1 cellular context compared by ENCODE assay signal in the genomic region with DNA sequence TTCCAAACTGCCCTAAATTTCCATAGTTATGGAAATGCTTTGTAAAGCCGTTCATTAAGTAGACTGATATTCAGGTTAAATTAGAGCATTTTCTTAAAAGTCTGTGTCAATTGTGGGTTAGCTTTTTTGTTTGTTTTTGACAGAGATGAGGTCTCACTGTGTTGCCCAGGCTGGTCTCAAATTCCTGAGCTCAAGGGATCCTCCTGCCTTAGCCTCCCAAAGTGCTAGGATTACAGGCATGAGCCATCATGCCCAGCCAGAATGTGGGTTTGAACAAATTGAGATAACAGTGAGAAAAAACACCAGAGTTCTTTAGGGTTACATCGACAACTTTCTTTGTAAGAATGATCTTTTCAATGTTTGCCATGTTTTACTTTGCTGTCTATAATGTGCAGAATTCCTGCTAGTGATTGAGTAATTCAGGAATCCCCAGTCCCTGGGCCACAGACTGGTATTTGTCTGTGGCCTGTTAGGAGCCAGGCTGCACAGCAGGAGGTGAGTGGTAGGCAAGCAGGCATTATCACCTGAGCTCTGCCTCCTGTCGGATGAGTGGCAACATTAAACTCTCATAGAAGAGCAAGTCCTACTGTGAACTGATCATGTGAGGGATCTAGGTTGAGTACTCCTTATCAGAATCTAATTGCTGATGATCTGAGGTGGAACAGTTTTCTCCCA.
TF ChIP-seq lines count a peak whose summit lies in the region.

No MANE protein-coding gene starts in this region.

TF ChIP-seq in A549, 52 proteins besides CTCF, POLR2A, EP300 and RAD21 (continued from another document):
- TF ChIP-seq, protein P1, sequence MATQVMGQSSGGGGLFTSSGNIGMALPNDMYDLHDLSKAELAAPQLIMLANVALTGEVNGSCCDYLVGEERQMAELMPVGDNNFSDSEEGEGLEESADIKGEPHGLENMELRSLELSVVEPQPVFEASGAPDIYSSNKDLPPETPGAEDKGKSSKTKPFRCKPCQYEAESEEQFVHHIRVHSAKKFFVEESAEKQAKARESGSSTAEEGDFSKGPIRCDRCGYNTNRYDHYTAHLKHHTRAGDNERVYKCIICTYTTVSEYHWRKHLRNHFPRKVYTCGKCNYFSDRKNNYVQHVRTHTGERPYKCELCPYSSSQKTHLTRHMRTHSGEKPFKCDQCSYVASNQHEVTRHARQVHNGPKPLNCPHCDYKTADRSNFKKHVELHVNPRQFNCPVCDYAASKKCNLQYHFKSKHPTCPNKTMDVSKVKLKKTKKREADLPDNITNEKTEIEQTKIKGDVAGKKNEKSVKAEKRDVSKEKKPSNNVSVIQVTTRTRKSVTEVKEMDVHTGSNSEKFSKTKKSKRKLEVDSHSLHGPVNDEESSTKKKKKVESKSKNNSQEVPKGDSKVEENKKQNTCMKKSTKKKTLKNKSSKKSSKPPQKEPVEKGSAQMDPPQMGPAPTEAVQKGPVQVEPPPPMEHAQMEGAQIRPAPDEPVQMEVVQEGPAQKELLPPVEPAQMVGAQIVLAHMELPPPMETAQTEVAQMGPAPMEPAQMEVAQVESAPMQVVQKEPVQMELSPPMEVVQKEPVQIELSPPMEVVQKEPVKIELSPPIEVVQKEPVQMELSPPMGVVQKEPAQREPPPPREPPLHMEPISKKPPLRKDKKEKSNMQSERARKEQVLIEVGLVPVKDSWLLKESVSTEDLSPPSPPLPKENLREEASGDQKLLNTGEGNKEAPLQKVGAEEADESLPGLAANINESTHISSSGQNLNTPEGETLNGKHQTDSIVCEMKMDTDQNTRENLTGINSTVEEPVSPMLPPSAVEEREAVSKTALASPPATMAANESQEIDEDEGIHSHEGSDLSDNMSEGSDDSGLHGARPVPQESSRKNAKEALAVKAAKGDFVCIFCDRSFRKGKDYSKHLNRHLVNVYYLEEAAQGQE (IDR thresholded peaks at IDR 0.05), result no peak
- TF ChIP-seq, protein P2, sequence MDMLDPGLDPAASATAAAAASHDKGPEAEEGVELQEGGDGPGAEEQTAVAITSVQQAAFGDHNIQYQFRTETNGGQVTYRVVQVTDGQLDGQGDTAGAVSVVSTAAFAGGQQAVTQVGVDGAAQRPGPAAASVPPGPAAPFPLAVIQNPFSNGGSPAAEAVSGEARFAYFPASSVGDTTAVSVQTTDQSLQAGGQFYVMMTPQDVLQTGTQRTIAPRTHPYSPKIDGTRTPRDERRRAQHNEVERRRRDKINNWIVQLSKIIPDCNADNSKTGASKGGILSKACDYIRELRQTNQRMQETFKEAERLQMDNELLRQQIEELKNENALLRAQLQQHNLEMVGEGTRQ (IDR thresholded peaks at IDR 0.05), result no peak
- TF ChIP-seq, protein P3, sequence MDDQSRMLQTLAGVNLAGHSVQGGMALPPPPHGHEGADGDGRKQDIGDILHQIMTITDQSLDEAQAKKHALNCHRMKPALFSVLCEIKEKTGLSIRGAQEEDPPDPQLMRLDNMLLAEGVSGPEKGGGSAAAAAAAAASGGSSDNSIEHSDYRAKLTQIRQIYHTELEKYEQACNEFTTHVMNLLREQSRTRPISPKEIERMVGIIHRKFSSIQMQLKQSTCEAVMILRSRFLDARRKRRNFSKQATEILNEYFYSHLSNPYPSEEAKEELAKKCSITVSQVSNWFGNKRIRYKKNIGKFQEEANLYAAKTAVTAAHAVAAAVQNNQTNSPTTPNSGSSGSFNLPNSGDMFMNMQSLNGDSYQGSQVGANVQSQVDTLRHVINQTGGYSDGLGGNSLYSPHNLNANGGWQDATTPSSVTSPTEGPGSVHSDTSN (IDR thresholded peaks at IDR 0.05), result no peak
- TF ChIP-seq TFCP2L1 (CRISPR knock-in tag; IDR thresholded peaks at IDR 0.05) (no peak), NFE2L2 (conservative IDR thresholded peaks at IDR 0.05; ENCODE audit: low read length) (no peak), TP53 (CRISPR knock-in tag; IDR thresholded peaks at IDR 0.05) (no peak), RNF2 (IDR thresholded peaks at IDR 0.05; ENCODE audit: borderline replicate concordance, low read depth) (no peak), RFX5 (IDR thresholded peaks at IDR 0.05) (no peak), GATA3 (IDR thresholded peaks at IDR 0.05; ENCODE audit: borderline replicate concordance) (no peak), HOXA7 (CRISPR knock-in tag; IDR thresholded peaks at IDR 0.05) (no peak), HDAC2 (IDR thresholded peaks at IDR 0.05) (no peak), EHF (CRISPR knock-in tag; IDR thresholded peaks at IDR 0.05) (no peak), MAFK (IDR thresholded peaks at IDR 0.05; ENCODE audit: partially characterized antibody) (no peak), FOSL2 (IDR thresholded peaks at IDR 0.05) (no peak), FOSL2 (CRISPR knock-in tag; IDR thresholded peaks at IDR 0.05) (no peak)
- TF ChIP-seq, protein P4, sequence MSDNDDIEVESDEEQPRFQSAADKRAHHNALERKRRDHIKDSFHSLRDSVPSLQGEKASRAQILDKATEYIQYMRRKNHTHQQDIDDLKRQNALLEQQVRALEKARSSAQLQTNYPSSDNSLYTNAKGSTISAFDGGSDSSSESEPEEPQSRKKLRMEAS (IDR thresholded peaks at IDR 0.05), result no peak
- TF ChIP-seq, protein P5, sequence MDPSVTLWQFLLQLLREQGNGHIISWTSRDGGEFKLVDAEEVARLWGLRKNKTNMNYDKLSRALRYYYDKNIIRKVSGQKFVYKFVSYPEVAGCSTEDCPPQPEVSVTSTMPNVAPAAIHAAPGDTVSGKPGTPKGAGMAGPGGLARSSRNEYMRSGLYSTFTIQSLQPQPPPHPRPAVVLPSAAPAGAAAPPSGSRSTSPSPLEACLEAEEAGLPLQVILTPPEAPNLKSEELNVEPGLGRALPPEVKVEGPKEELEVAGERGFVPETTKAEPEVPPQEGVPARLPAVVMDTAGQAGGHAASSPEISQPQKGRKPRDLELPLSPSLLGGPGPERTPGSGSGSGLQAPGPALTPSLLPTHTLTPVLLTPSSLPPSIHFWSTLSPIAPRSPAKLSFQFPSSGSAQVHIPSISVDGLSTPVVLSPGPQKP (IDR thresholded peaks at IDR 0.05; ENCODE audit: low read depth, low read length), result no peak
